ENCODE assay signal across 16 cellular contexts in genomic region chr3:176978441-176978840, GRCh38.
A peak's percentile ranks its signal among the peaks of the same experiment; 100 is the strongest.
DNase-seq lines count a peak whose midpoint lies in the region; ATAC-seq and TF ChIP-seq lines count a peak whose summit lies in the region.
"Had no signal": no experiment of that assay in that cellular context is flagged by ENCODE, and none has a peak within 500 bp of the region (broad histone marks: within the 10 kb centered on the region; RNA-seq: fewer than 3 reads in every experiment).

No MANE protein-coding gene starts in this region.

- H3K4me1 Mint-ChIP-seq in effector memory CD8-positive, alpha-beta T cell (ENCODE audit: low read depth in 2 of 2): no peaks in the 10 kb centered on the region

- peaks cover 0 to 2% of the 10 kb centered on the region in 2 donors for H3K9me3 Mint-ChIP-seq in effector memory CD8-positive, alpha-beta T cell

- DNase-seq in Daoy (ENCODE audit: low read depth) (peak; percentile 21), HT1080 (ENCODE audit: low read depth) (peak; percentile 89), RWPE2 (ENCODE audit: low spot score) (no peak), fibroblast of pulmonary artery (ENCODE audit: low read depth) (peak; percentile 25), NCI-H82 (lab: John Stamatoyannopoulos, UW) (no peak), NCI-H1092 (lab: John Stamatoyannopoulos, UW) (no peak)
- no peak for DNase-seq in effector memory CD8-positive, alpha-beta T cell
- no peak for DNase-seq in activated effector memory CD4-positive, alpha-beta T cell treated with anti-CD3 and anti-CD28 coated beads, Interleukin-2, amount 50 U/mL, for 16 hours
- DNase-seq: Karpas-422; NCI-H1417; NCI-H187 treated with DMSO at 0.1 percent for 48 hours; NCI-H69; NK-92 treated with Interleukin-12 subunit alpha and Interleukin-12 subunit beta, amount 100 ng/mL, for 24 hours; SW 1271 had no signal

- peak overlapping the region; percentile 21 for H3K27ac ChIP-seq in RWPE2 (ENCODE audit: poor library complexity, severe bottlenecking)
- H3K27ac ChIP-seq: A549 had no signal

- no peaks in the 10 kb centered on the region for H3K9me3 ChIP-seq in RWPE2 (ENCODE audit: severe bottlenecking)
- H3K9me3 ChIP-seq: A549 had no signal

- peaks cover 7% of the 10 kb centered on the region for H3K4me1 ChIP-seq in RWPE2 (ENCODE audit: insufficient read depth, poor library complexity, severe bottlenecking)
- H3K4me1 ChIP-seq: A549 had no signal

- H3K27ac Mint-ChIP-seq in effector memory CD8-positive, alpha-beta T cell: no peak overlapping the region

- no peaks in the 10 kb centered on the region for H3K27me3 ChIP-seq in RWPE2 (ENCODE audit: insufficient read depth, poor library complexity, severe bottlenecking)

- H3K36me3 ChIP-seq in RWPE2 (ENCODE audit: low read depth): no peaks in the 10 kb centered on the region

- no peaks in the 10 kb centered on the region for H3K36me3 Mint-ChIP-seq in effector memory CD8-positive, alpha-beta T cell (ENCODE audit: insufficient read depth)
- H3K36me3 Mint-ChIP-seq: CD14-positive monocyte had no signal

- H3K4me3 ChIP-seq in RWPE2 (ENCODE audit: severe bottlenecking) (no peak overlapping the region), fibroblast of pulmonary artery (replicated peaks; ENCODE audit: low read depth, low read length) (no peak overlapping the region)
- H3K4me3 ChIP-seq: A549 had no signal

- H3K27me3 Mint-ChIP-seq in effector memory CD8-positive, alpha-beta T cell: no peaks in the 10 kb centered on the region

- no peak overlapping the region for H3K4me3 Mint-ChIP-seq in effector memory CD8-positive, alpha-beta T cell
- H3K4me3 Mint-ChIP-seq: CD14-positive monocyte had no signal

- peak; percentile 52; the same call in 2 of the 3 replicates for ATAC-seq in RWPE2 (ENCODE audit: low read depth)
- no peak for ATAC-seq in effector memory CD8-positive, alpha-beta T cell (replicated peaks)
- ATAC-seq: A549 had no signal

- TF ChIP-seq CTCF in RWPE2 (IDR thresholded peaks at IDR 0.05; ENCODE audit: poor library complexity, severe bottlenecking) (no peak), fibroblast of pulmonary artery (IDR thresholded peaks at IDR 0.05; ENCODE audit: low read length, missing control alignments) (no peak)

Comparison
In these comparisons a context has a peak if more than half of its experiments do, and no peak if none do; other contexts are left out.
1. DNase-seq: peak in Daoy (single experiment), HT1080 (single experiment) and fibroblast of pulmonary artery (single experiment); none in RWPE2 (single experiment), NCI-H82 (single experiment), effector memory CD8-positive, alpha-beta T cell (0 of 3), NCI-H1092 (single experiment) and activated effector memory CD4-positive, alpha-beta T cell treated with anti-CD3 and anti-CD28 coated beads, Interleukin-2, amount 50 U/mL, for 16 hours (single experiment).